ENCODE assay signal across 8 cellular contexts in the genomic region with DNA sequence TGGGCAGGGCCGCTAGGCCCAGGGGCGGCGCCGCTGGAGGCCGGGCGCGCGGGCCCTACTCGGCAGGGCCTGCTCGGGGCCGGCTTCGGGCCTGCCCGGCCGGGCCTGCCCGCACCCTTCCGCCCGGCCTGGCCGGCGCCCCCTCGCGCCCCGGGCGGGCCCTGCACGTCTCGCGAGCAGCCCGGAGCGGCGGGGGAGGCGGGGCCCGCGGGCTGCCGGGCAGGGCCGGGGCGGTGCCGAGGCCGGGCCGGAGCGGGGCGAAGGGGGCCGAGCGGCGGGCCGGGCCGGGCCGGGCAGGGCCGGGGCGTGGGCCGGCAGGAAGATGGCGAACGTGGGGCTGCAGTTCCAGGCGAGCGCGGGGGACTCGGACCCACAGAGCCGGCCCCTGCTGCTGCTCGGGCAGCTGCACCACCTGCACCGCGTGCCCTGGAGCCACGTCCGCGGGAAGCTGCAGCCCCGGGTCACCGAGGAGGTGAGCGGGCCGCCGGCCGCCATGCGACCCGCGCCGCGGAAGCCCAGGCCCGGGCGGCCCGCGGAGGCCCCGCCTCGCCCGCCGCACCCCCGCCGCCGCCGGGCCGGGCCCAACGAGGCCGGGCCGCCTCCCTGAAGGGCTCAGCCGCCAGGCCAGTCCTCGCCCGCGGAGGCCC. TPM values are rescaled to one million over a fixed set of nuclear protein-coding genes. Genes with fewer than 3 reads are reported as not detected.
A peak's percentile ranks its signal among the peaks of the same experiment; 100 is the strongest.
DNase-seq lines count a peak whose midpoint lies in the region; ATAC-seq, FAIRE-seq and TF ChIP-seq lines count a peak whose summit lies in the region.

A gene with protein sequence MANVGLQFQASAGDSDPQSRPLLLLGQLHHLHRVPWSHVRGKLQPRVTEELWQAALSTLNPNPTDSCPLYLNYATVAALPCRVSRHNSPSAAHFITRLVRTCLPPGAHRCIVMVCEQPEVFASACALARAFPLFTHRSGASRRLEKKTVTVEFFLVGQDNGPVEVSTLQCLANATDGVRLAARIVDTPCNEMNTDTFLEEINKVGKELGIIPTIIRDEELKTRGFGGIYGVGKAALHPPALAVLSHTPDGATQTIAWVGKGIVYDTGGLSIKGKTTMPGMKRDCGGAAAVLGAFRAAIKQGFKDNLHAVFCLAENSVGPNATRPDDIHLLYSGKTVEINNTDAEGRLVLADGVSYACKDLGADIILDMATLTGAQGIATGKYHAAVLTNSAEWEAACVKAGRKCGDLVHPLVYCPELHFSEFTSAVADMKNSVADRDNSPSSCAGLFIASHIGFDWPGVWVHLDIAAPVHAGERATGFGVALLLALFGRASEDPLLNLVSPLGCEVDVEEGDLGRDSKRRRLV (plus strand): TSS at position 222 of the 647 bp plus-strand sequence. CDS start 101 bp downstream, at position 323.

- intact Hi-C loops in prostate gland (cut with DNase I): loop anchor here (2.0 to 10.0 kb wide), 3 partner anchors 42 to 458 kb away; a partner anchor contains a TSS

- H3K27me3 Mint-ChIP-seq in activated naive CD4-positive, alpha-beta T cell treated with anti-CD3 and anti-CD28 coated beads, Interleukin-2, amount 50 U/mL, for 24 hours: no peaks in the 10 kb centered on the region
- peaks cover 9% of the 10 kb centered on the region for H3K27me3 Mint-ChIP-seq in glutamatergic neuron (ENCODE audit: unreplicated experiment)

- peaks cover 12% of the 10 kb centered on the region for H3K4me1 ChIP-seq in SJSA1 (replicated peaks)
- H3K4me1 ChIP-seq in prostate gland (replicated peaks): peaks cover 8% of the 10 kb centered on the region

- 4% methylated on average over 11 of the region's 93 CpGs for WGBS in prostate gland

- H3K27me3 ChIP-seq in SJSA1 (replicated peaks) (no peaks in the 10 kb centered on the region), prostate gland (replicated peaks; ENCODE audit: insufficient read depth) (no peaks in the 10 kb centered on the region)

- H3K9me3 ChIP-seq in SJSA1 (replicated peaks) (no peaks in the 10 kb centered on the region), prostate gland (no peaks in the 10 kb centered on the region)

- peak within 1 kb of the TSS; percentile 79 for H3K4me3 Mint-ChIP-seq in activated naive CD4-positive, alpha-beta T cell treated with anti-CD3 and anti-CD28 coated beads, Interleukin-2, amount 50 U/mL, for 24 hours
- H3K4me3 Mint-ChIP-seq in glutamatergic neuron (ENCODE audit: unreplicated experiment): peak within 1 kb of the TSS; percentile 48

- no peaks in the 10 kb centered on the region for H3K36me3 Mint-ChIP-seq in activated naive CD4-positive, alpha-beta T cell treated with anti-CD3 and anti-CD28 coated beads, Interleukin-2, amount 50 U/mL, for 24 hours
- no peaks in the 10 kb centered on the region for H3K36me3 Mint-ChIP-seq in glutamatergic neuron (ENCODE audit: unreplicated experiment)

- peaks cover 9% of the 10 kb centered on the region for H3K4me1 Mint-ChIP-seq in activated naive CD4-positive, alpha-beta T cell treated with anti-CD3 and anti-CD28 coated beads, Interleukin-2, amount 50 U/mL, for 24 hours
- peaks cover 20% of the 10 kb centered on the region for H3K4me1 Mint-ChIP-seq in glutamatergic neuron (ENCODE audit: low read depth, unreplicated experiment)

- TF ChIP-seq CTCF in AG09309 (IDR thresholded peaks at IDR 0.05; ENCODE audit: control insufficient read depth, insufficient read depth, low read depth, low read length, missing control alignments): no peak
- no peak for TF ChIP-seq CTCF in glutamatergic neuron (IDR thresholded peaks at IDR 0.05; ENCODE audit: partially characterized antibody, unreplicated experiment)
- TF ChIP-seq CTCF in prostate gland (IDR thresholded peaks at IDR 0.05): peak in 1 of 4 experiments; percentile 30

- no peak for DNase-seq in AG09309 (ENCODE audit: low read depth)
- DNase-seq in SJSA1 (ENCODE audit: low read depth in 1 of 2, low spot score in 2 of 2): peak in 1 of 2 experiments; percentile 43
- DNase-seq in glutamatergic neuron: peak; percentile 81
- peak; percentile 44 for DNase-seq in prostate gland (ENCODE audit: low spot score)
- DNase-seq in urothelium cell line (ENCODE audit: low spot score): peak; percentile 98

- no peaks in the 10 kb centered on the region for H3K9me3 Mint-ChIP-seq in activated naive CD4-positive, alpha-beta T cell treated with anti-CD3 and anti-CD28 coated beads, Interleukin-2, amount 50 U/mL, for 24 hours
- H3K9me3 Mint-ChIP-seq in glutamatergic neuron (ENCODE audit: unreplicated experiment): peaks cover 11% of the 10 kb centered on the region

- peak; percentile 85 for ATAC-seq in HG03439 (IDR thresholded peaks at IDR 0.05; ENCODE audit: unreplicated experiment)

- H3K27ac Mint-ChIP-seq in activated naive CD4-positive, alpha-beta T cell treated with anti-CD3 and anti-CD28 coated beads, Interleukin-2, amount 50 U/mL, for 24 hours: peak within 1 kb of the TSS; percentile 76
- H3K27ac Mint-ChIP-seq in glutamatergic neuron (ENCODE audit: unreplicated experiment): peak within 1 kb of the TSS; percentile 43

- H3K36me3 ChIP-seq in SJSA1 (peaks cover 20% of the 10 kb centered on the region), prostate gland (peaks cover 0 to 4% of the 10 kb centered on the region in 2 donors)

- H3K27ac ChIP-seq in SJSA1: peak within 1 kb of the TSS; percentile 39; the same call in 1 of the 2 replicates
- H3K27ac ChIP-seq in prostate gland: peak within 1 kb of the TSS; percentile 68 to 74

- FAIRE-seq in urothelium cell line (lab: Jason Lieb, UNC): peak; percentile 79

- TF ChIP-seq POLR2A in GM19099 (IDR thresholded peaks at IDR 0.05; ENCODE audit: extremely low read depth, insufficient read length, low read depth) (peak; percentile 66), prostate gland (IDR thresholded peaks at IDR 0.05) (no peak)

- H3K4me3 ChIP-seq in AG09309 (ENCODE audit: control insufficient read depth, low read depth, low read length): peak within 1 kb of the TSS; percentile 52
- H3K4me3 ChIP-seq in SJSA1: peak within 1 kb of the TSS; percentile 42
- peak within 1 kb of the TSS; percentile 39 to 41 for H3K4me3 ChIP-seq in prostate gland

RNA-seq across cellular contexts. Expression of the gene that starts here (rescaled TPM):
- 6.8 and 7.7 TPM in 2 replicates for total RNA-seq in SJSA1 (2014; rRNA removed; shearing (Covaris generic))
- total RNA-seq in glutamatergic neuron (ENCODE audit: unreplicated experiment): 43.2 TPM
- 10 to 100 TPM; 25.7 to 63.1 TPM for total RNA-seq in prostate gland
